12 cellular contexts compared by ENCODE assay signal in the genomic region with DNA sequence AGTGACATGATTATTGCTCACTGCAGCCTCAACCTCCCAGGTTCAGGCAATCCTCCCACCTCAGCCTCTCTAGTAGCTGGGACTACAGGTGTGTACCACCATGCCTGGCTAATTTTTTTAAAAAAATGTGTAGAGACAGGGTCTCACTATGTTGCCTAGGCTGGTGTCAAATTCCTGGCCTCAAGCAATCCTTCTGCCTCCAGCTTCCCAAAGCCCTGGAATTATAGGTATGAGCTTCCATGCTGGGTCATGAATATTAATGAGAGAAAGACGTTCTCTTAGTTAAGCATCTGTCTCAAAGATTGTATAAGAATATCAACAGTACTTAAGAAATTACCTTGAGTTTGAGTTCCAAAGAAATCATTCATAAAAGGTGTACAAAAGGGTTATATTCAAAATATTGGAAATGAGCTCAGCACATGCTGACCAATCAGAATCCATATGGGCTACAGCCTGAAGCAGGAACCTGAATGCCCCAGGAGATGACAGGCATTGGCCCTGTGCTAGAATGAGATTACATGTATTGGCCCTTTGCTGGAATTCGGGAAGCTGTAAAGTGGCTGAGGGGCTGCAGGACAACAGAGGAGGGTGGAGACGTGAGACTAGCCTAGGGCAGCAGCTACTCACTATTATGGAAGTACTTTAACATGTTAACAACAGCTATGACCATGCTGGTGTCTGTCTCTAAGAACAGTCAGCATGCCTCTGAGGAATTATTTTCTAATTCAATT.
DNase-seq lines count a peak whose midpoint lies in the region; TF ChIP-seq lines count a peak whose summit lies in the region.
"Had no signal": no experiment of that assay in that cellular context is flagged by ENCODE, and none has a peak within 500 bp of the region (broad histone marks: within the 10 kb centered on the region; RNA-seq: fewer than 3 reads in every experiment).

No MANE protein-coding gene starts in this region.

- H3K9me3 ChIP-seq in smooth muscle cell (replicated peaks; ENCODE audit: low read depth) = no peaks in the 10 kb centered on the region

- TF ChIP-seq CTCF in VCaP (conservative IDR thresholded peaks at IDR 0.05) (no peak), smooth muscle cell (IDR thresholded peaks at IDR 0.05; ENCODE audit: borderline replicate concordance, insufficient read depth, poor library complexity, severe bottlenecking) (no peak)

- H3K36me3 ChIP-seq in H7 (replicated peaks; ENCODE audit: control insufficient read depth, insufficient read depth, low read length) (no peaks in the 10 kb centered on the region), smooth muscle cell (ENCODE audit: low read depth) (no peaks in the 10 kb centered on the region)

- WGBS in smooth muscle cell (ENCODE audit: low lambda C conversion rate) = 63% methylated on average over 3 of the region's 3 CpGs

- H3K4me1 ChIP-seq in smooth muscle cell (ENCODE audit: low read depth) = no peaks in the 10 kb centered on the region

- no peaks in the 10 kb centered on the region for H3F3A ChIP-seq in smooth muscle cell (ENCODE audit: low read depth)

- H3K4me2 ChIP-seq in smooth muscle cell = peak overlapping the region; percentile 15

- no peak overlapping the region for H3K9ac ChIP-seq in smooth muscle cell (ENCODE audit: low read depth)

- H3K4me3 ChIP-seq in H7 (ENCODE audit: insufficient read depth, low read depth, low read length) = no peak overlapping the region
- H3K4me3 ChIP-seq in smooth muscle cell = no peak overlapping the region

- H4K20me1 ChIP-seq in smooth muscle cell (ENCODE audit: low read depth) = no peaks in the 10 kb centered on the region

- H3K27ac ChIP-seq in VCaP (peak overlapping the region; percentile 88), smooth muscle cell (ENCODE audit: low read depth) (no peak overlapping the region)

- H3K27me3 ChIP-seq in H7 (ENCODE audit: control insufficient read depth, insufficient read depth, low read length) (no peaks in the 10 kb centered on the region), smooth muscle cell (ENCODE audit: low read depth) (no peaks in the 10 kb centered on the region)

- peak overlapping the region; percentile 72 for H2AFZ ChIP-seq in smooth muscle cell (ENCODE audit: low read depth)

- DNase-seq in H7 = peak; percentile 25
- DNase-seq in iPS-NIHi11 (ENCODE audit: low spot score) = peak; percentile 16
- no peak for DNase-seq in smooth muscle cell (lab: John Stamatoyannopoulos, UW; ENCODE audit: unreplicated experiment)
- no peak for DNase-seq in GM19240 (ENCODE audit: insufficient read length, low spot score)
- DNase-seq in mucosa of gallbladder (ENCODE audit: low spot score) = no peak
- DNase-seq in medulla oblongata (ENCODE audit: extremely low spot score) = no peak
- DNase-seq: C1 segment of cervical spinal cord; Calu3; CD4-positive, alpha-beta T cell; DND-41; GF-D8 had no signal

- no peaks in the 10 kb centered on the region for H3K79me2 ChIP-seq in smooth muscle cell (ENCODE audit: low read depth)

Comparison
In these comparisons a context has a peak if more than half of its experiments do, and no peak if none do; other contexts are left out.
1. DNase-seq: peak in H7 (single experiment) and iPS-NIHi11 (single experiment); none in smooth muscle cell (single experiment), GM19240 (single experiment), mucosa of gallbladder (single experiment) and medulla oblongata (single experiment).